ENCODE assay signal across 2 cellular contexts in the genomic region with DNA sequence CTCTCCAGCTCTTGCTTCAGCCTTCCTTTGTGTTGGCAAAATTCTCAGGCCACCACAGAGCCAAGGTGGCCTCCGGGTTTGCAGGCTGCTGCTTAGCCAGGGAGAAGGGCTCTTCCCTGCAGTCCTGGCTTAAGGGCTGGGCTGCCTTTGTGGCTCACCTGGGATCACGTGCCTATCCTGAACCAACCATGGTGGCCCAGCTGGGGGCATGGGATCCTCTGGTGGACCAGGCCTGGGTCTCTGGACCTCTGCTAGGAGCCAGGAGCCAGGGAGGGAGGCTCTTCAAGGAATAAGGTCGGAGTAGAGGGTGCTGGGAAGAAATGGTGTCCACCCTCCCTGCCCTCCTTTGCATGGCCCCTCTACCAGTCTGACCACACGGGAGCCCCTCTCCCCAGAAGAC.
TF ChIP-seq lines count a peak whose summit lies in the region.

No MANE protein-coding gene starts in this region.

TF ChIP-seq in GM23338, 12 proteins besides CTCF, POLR2A, EP300 and RAD21:
- TF ChIP-seq POLR2AphosphoS5 (IDR thresholded peaks at IDR 0.05; ENCODE audit: low read depth) (no peak), NANOG (IDR thresholded peaks at IDR 0.05; ENCODE audit: borderline replicate concordance) (no peak), EZH2phosphoT487 (IDR thresholded peaks at IDR 0.05; ENCODE audit: unreplicated experiment) (no peak), ZNF331 (CRISPR knock-in tag; IDR thresholded peaks at IDR 0.05; ENCODE audit: low read depth) (no peak), EZH2 (IDR thresholded peaks at IDR 0.05; ENCODE audit: low read depth, unreplicated experiment) (no peak), CREB1 (CRISPR knock-in tag; IDR thresholded peaks at IDR 0.05; ENCODE audit: low read depth) (no peak), ZNF114 (CRISPR knock-in tag; IDR thresholded peaks at IDR 0.05) (no peak)
- TF ChIP-seq, protein P1, sequence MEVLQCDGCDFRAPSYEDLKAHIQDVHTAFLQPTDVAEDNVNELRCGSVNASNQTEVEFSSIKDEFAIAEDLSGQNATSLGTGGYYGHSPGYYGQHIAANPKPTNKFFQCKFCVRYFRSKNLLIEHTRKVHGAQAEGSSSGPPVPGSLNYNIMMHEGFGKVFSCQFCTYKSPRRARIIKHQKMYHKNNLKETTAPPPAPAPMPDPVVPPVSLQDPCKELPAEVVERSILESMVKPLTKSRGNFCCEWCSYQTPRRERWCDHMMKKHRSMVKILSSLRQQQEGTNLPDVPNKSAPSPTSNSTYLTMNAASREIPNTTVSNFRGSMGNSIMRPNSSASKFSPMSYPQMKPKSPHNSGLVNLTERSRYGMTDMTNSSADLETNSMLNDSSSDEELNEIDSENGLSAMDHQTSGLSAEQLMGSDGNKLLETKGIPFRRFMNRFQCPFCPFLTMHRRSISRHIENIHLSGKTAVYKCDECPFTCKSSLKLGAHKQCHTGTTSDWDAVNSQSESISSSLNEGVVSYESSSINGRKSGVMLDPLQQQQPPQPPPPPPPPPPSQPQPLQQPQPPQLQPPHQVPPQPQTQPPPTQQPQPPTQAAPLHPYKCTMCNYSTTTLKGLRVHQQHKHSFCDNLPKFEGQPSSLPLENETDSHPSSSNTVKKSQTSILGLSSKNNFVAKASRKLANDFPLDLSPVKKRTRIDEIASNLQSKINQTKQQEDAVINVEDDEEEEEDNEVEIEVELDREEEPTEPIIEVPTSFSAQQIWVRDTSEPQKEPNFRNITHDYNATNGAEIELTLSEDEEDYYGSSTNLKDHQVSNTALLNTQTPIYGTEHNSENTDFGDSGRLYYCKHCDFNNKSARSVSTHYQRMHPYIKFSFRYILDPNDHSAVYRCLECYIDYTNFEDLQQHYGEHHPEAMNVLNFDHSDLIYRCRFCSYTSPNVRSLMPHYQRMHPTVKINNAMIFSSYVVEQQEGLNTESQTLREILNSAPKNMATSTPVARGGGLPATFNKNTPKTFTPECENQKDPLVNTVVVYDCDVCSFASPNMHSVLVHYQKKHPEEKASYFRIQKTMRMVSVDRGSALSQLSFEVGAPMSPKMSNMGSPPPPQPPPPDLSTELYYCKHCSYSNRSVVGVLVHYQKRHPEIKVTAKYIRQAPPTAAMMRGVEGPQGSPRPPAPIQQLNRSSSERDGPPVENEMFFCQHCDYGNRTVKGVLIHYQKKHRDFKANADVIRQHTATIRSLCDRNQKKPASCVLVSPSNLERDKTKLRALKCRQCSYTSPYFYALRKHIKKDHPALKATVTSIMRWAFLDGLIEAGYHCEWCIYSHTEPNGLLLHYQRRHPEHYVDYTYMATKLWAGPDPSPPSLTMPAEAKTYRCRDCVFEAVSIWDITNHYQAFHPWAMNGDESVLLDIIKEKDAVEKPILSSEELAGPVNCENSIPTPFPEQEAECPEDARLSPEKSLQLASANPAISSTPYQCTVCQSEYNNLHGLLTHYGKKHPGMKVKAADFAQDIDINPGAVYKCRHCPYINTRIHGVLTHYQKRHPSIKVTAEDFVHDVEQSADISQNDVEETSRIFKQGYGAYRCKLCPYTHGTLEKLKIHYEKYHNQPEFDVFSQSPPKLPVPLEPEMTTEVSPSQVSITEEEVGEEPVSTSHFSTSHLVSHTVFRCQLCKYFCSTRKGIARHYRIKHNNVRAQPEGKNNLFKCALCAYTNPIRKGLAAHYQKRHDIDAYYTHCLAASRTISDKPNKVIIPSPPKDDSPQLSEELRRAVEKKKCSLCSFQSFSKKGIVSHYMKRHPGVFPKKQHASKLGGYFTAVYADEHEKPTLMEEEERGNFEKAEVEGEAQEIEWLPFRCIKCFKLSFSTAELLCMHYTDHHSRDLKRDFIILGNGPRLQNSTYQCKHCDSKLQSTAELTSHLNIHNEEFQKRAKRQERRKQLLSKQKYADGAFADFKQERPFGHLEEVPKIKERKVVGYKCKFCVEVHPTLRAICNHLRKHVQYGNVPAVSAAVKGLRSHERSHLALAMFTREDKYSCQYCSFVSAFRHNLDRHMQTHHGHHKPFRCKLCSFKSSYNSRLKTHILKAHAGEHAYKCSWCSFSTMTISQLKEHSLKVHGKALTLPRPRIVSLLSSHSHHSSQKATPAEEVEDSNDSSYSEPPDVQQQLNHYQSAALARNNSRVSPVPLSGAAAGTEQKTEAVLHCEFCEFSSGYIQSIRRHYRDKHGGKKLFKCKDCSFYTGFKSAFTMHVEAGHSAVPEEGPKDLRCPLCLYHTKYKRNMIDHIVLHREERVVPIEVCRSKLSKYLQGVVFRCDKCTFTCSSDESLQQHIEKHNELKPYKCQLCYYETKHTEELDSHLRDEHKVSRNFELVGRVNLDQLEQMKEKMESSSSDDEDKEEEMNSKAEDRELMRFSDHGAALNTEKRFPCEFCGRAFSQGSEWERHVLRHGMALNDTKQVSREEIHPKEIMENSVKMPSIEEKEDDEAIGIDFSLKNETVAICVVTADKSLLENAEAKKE (CRISPR knock-in tag; IDR thresholded peaks at IDR 0.05), result no peak
- TF ChIP-seq, protein P2, sequence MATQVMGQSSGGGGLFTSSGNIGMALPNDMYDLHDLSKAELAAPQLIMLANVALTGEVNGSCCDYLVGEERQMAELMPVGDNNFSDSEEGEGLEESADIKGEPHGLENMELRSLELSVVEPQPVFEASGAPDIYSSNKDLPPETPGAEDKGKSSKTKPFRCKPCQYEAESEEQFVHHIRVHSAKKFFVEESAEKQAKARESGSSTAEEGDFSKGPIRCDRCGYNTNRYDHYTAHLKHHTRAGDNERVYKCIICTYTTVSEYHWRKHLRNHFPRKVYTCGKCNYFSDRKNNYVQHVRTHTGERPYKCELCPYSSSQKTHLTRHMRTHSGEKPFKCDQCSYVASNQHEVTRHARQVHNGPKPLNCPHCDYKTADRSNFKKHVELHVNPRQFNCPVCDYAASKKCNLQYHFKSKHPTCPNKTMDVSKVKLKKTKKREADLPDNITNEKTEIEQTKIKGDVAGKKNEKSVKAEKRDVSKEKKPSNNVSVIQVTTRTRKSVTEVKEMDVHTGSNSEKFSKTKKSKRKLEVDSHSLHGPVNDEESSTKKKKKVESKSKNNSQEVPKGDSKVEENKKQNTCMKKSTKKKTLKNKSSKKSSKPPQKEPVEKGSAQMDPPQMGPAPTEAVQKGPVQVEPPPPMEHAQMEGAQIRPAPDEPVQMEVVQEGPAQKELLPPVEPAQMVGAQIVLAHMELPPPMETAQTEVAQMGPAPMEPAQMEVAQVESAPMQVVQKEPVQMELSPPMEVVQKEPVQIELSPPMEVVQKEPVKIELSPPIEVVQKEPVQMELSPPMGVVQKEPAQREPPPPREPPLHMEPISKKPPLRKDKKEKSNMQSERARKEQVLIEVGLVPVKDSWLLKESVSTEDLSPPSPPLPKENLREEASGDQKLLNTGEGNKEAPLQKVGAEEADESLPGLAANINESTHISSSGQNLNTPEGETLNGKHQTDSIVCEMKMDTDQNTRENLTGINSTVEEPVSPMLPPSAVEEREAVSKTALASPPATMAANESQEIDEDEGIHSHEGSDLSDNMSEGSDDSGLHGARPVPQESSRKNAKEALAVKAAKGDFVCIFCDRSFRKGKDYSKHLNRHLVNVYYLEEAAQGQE (IDR thresholded peaks at IDR 0.05; ENCODE audit: unreplicated experiment), result no peak
TF ChIP-seq in GM23338: peak in this region for 0.

TF ChIP-seq in H1, 55 proteins besides CTCF, POLR2A, EP300 and RAD21:
- TF ChIP-seq NANOG (IDR thresholded peaks at IDR 0.05; ENCODE audit: insufficient read depth, low read depth, low read length, poor library complexity, severe bottlenecking) (no peak), GABPA (IDR thresholded peaks at IDR 0.05; ENCODE audit: borderline replicate concordance, insufficient read depth, low read length) (no peak), RFX5 (IDR thresholded peaks at IDR 0.05; ENCODE audit: borderline replicate concordance, low read depth, low read length) (no peak), CHD2 (IDR thresholded peaks at IDR 0.05; ENCODE audit: low read length) (no peak), CREB1 (IDR thresholded peaks at IDR 0.05) (no peak), TCF12 (IDR thresholded peaks at IDR 0.05; ENCODE audit: low read depth, low read length) (no peak), KDM1A (IDR thresholded peaks at IDR 0.05; ENCODE audit: borderline replicate concordance, low read length) (no peak), HDAC2 (IDR thresholded peaks at IDR 0.05; ENCODE audit: borderline replicate concordance in 1 of 2, low read depth in 2 of 2, low read length in 2 of 2) (no peak), NRF1 (IDR thresholded peaks at IDR 0.05; ENCODE audit: low read depth, low read length) (no peak), TBP (IDR thresholded peaks at IDR 0.05; ENCODE audit: low read depth, low read length) (no peak), FOSL1 (IDR thresholded peaks at IDR 0.05; ENCODE audit: insufficient read depth, low read depth, low read length) (no peak), ASH2L (IDR thresholded peaks at IDR 0.05; ENCODE audit: low read length) (no peak), EGR1 (IDR thresholded peaks at IDR 0.05; ENCODE audit: borderline replicate concordance, low read depth, low read length) (no peak), SIRT6 (IDR thresholded peaks at IDR 0.05; ENCODE audit: low read length) (no peak), JUND (IDR thresholded peaks at IDR 0.05; ENCODE audit: low read length) (no peak), PHF8 (conservative IDR thresholded peaks at IDR 0.05; ENCODE audit: low read depth, low read length) (no peak), POU5F1 (IDR thresholded peaks at IDR 0.05; ENCODE audit: low read depth, low read length) (no peak), RNF2 (IDR thresholded peaks at IDR 0.05; ENCODE audit: borderline replicate concordance, low read depth, low read length, missing control alignments, poor library complexity, severe bottlenecking) (no peak), SRF (IDR thresholded peaks at IDR 0.05; ENCODE audit: low read depth, low read length) (no peak)
- TF ChIP-seq, protein P3, sequence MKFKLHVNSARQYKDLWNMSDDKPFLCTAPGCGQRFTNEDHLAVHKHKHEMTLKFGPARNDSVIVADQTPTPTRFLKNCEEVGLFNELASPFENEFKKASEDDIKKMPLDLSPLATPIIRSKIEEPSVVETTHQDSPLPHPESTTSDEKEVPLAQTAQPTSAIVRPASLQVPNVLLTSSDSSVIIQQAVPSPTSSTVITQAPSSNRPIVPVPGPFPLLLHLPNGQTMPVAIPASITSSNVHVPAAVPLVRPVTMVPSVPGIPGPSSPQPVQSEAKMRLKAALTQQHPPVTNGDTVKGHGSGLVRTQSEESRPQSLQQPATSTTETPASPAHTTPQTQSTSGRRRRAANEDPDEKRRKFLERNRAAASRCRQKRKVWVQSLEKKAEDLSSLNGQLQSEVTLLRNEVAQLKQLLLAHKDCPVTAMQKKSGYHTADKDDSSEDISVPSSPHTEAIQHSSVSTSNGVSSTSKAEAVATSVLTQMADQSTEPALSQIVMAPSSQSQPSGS (IDR thresholded peaks at IDR 0.05; ENCODE audit: low read length), result no peak
